Comparison of ENCODE assay signal across 22 cellular contexts in genomic region chr17:72301887-72302286, GRCh38.
"Had no signal": no experiment of that assay in that cellular context is flagged by ENCODE, and none has a peak within 500 bp of the region (broad histone marks: within the 10 kb centered on the region; RNA-seq: fewer than 3 reads in every experiment).

No MANE protein-coding gene starts in this region.

- H3K4me1 ChIP-seq: esophagus muscularis mucosa, spleen had no signal

- DNase-seq: activated CD4-positive, alpha-beta T cell treated with anti-CD3 and anti-CD28 coated beads for 48 hours; activated CD4-positive, alpha-beta T cell treated with anti-CD3 and anti-CD28 coated beads, Interleukin-2, amount 50 U/mL, for 48 hours; activated CD8-positive, alpha-beta memory T cell treated with anti-CD3 and anti-CD28 coated beads, Interleukin-2, amount 50 U/mL, for 4 hours; activated gamma-delta T cell; activated naive CD4-positive, alpha-beta T cell treated with anti-CD3 and anti-CD28 coated beads, Interleukin-2, amount 10 ng/mL, durations not matched to agents 7 days and 5 days; activated naive CD8-positive, alpha-beta T cell treated with anti-CD3 and anti-CD28 coated beads, Interleukin-2, amount 10 ng/mL, durations not matched to agents 7 days and 5 days; activated T-cell treated with anti-CD3 and anti-CD28 coated beads, Interleukin-2, amount 50 U/mL, for 1 hour; amniotic stem cell; central memory CD4-positive, alpha-beta T cell; dermis blood vessel endothelial cell; effector CD4-positive, alpha-beta T cell; foreskin keratinocyte; naive B cell; nephron progenitor cell; spleen; stimulated activated naive CD4-positive, alpha-beta T cell; trophoblast cell; WERI-Rb-1 had no signal

- H3K4me3 ChIP-seq: esophagus muscularis mucosa, heart left ventricle, spleen had no signal

- ATAC-seq: activated CD4-positive, CD25-positive, alpha-beta regulatory T cell treated with anti-CD3 and anti-CD28 coated beads, Interleukin-2, amount 50 U/mL, for 24 hours; foreskin keratinocyte had no signal

- H3K27me3 ChIP-seq: neutrophil had no signal

- H3K9me3 ChIP-seq: esophagus muscularis mucosa, heart left ventricle, neutrophil, spleen had no signal

- H3K36me3 ChIP-seq: esophagus muscularis mucosa, heart left ventricle, neutrophil, spleen, WERI-Rb-1 had no signal

- H3K27ac ChIP-seq: esophagus muscularis mucosa, foreskin keratinocyte, heart left ventricle, neutrophil, spleen, WERI-Rb-1 had no signal
